In genomic region chrX:101362116-101362515, GRCh38 we compare ENCODE assay signal across 23 cellular contexts. TPM values are rescaled to one million over a fixed set of nuclear protein-coding genes. Genes with fewer than 3 reads are reported as not detected.
"Had no signal": no experiment of that assay in that cellular context is flagged by ENCODE, and none has a peak within 500 bp of the region (broad histone marks: within the 10 kb centered on the region; RNA-seq: fewer than 3 reads in every experiment).

No MANE protein-coding gene starts in this region.

- H3K27me3 ChIP-seq: SJSA1 had no signal

- DNase-seq: IMR-90, Karpas-422, KG1, MM.1S, NCI-H1092 treated with DMSO at 0.1 percent for 48 hours, NCI-H1436, NCI-H187, NCI-H2029, NCI-H2081 treated with DMSO at 0.1 percent for 48 hours, NCI-H2171, NCI-H226, NCI-H446, NCI-H510A, NCI-H524 treated with DMSO at 0.1 percent for 48 hours, NCI-H69, NCI-H774, Right ventricle myocardium superior, RPMI8226, SIG-M5 had no signal

- H3K4me3 ChIP-seq: SJSA1, SK-N-MC had no signal

- H3K36me3 ChIP-seq: SJSA1 had no signal

- H3K27ac ChIP-seq: SJSA1, SK-N-MC had no signal

- H3K9me3 ChIP-seq: SJSA1 had no signal

- ATAC-seq: HepG2 had no signal

- H3K4me1 ChIP-seq: SJSA1 had no signal

RNA-seq across cellular contexts. Expression of gene BTK, which starts 23.9 kb away (rescaled TPM):
- total RNA-seq: HepG2, HT1080, IMR-90, SJSA1 had no signal
- polyA plus RNA-seq: HepG2, IMR-90 had no signal
